In genomic region chr1:179955318-179955638, GRCh38 we compare ENCODE assay signal across 9 cellular contexts. TPM values are rescaled to one million over a fixed set of nuclear protein-coding genes. Genes with fewer than 3 reads are reported as not detected.
DNase-seq lines count a peak whose midpoint lies in the region; ATAC-seq, FAIRE-seq and TF ChIP-seq lines count a peak whose summit lies in the region.
"Had no signal": no experiment of that assay in that cellular context is flagged by ENCODE, and none has a peak within 500 bp of the region (broad histone marks: within the 10 kb centered on the region; RNA-seq: fewer than 3 reads in every experiment).

No MANE protein-coding gene starts in this region.

- peak overlapping the region; percentile 88 for H3K4me3 Mint-ChIP-seq in activated CD4-positive, alpha-beta T cell treated with anti-CD3 and anti-CD28 coated beads, Interleukin-2, amount 10 ng/mL, durations not matched to agents 24 days and 14 days
- peak overlapping the region; percentile 99 for H3K4me3 Mint-ChIP-seq in astrocyte (ENCODE audit: unreplicated experiment)

- H3K27ac Mint-ChIP-seq in activated CD4-positive, alpha-beta T cell treated with anti-CD3 and anti-CD28 coated beads, Interleukin-2, amount 10 ng/mL, durations not matched to agents 24 days and 14 days, result peak overlapping the region; percentile 88
- peak overlapping the region; percentile 91 for H3K27ac Mint-ChIP-seq in astrocyte (ENCODE audit: unreplicated experiment)

- H3K27me3 ChIP-seq in astrocyte (ENCODE audit: insufficient read depth, low read length) (no peaks in the 10 kb centered on the region), thoracic aorta (replicated peaks; ENCODE audit: insufficient read depth) (no peaks in the 10 kb centered on the region)

- H3K4me3 ChIP-seq in LNCaP clone FGC (ENCODE audit: low read depth, low read length) (peak overlapping the region; percentile 87), astrocyte (ENCODE audit: insufficient read depth, low read depth, low read length) (peak overlapping the region; percentile 80), thoracic aorta (peak overlapping the region; percentile 99)

- no peak for FAIRE-seq in astrocyte (lab: Jason Lieb, UNC)
- FAIRE-seq: endometrium had no signal

- no peaks in the 10 kb centered on the region for H3K9me3 Mint-ChIP-seq in activated CD4-positive, alpha-beta T cell treated with anti-CD3 and anti-CD28 coated beads, Interleukin-2, amount 10 ng/mL, durations not matched to agents 24 days and 14 days
- no peaks in the 10 kb centered on the region for H3K9me3 Mint-ChIP-seq in astrocyte (ENCODE audit: unreplicated experiment)

- peak overlapping the region; percentile 91 for H3K4me2 ChIP-seq in astrocyte (ENCODE audit: low read length)

- H3K4me1 ChIP-seq in astrocyte (ENCODE audit: insufficient read depth, low read length) (peaks cover 14% of the 10 kb centered on the region), thoracic aorta (ENCODE audit: control insufficient read depth in 1 of 2, low read depth in 2 of 2) (peaks cover 19 to 25% of the 10 kb centered on the region in 2 donors)

- H3K9ac ChIP-seq in astrocyte (ENCODE audit: low read length), result peak overlapping the region; percentile 93

- H3K79me2 ChIP-seq in astrocyte (ENCODE audit: insufficient read depth, low read length), result peaks cover 56% of the 10 kb centered on the region

- H4K20me1 ChIP-seq in astrocyte (ENCODE audit: insufficient read depth, low read length), result peaks cover 28% of the 10 kb centered on the region

- no peak for DNase-seq in activated CD4-positive, alpha-beta T cell treated with anti-CD3 and anti-CD28 coated beads, Interleukin-2, amount 10 ng/mL, durations not matched to agents 24 days and 14 days
- no peak for DNase-seq in activated CD4-positive, alpha-beta T cell treated with anti-CD3 and anti-CD28 coated beads, Interleukin-2, amount 50 U/mL, for 1 hour
- DNase-seq in LNCaP clone FGC (ENCODE audit: low read depth) (no peak), astrocyte (ENCODE audit: low read depth) (peak; percentile 8), left colon (no peak), thoracic aorta (ENCODE audit: low spot score) (no peak), erythroblast (lab: John Stamatoyannopoulos, UW) (no peak), NCI-H187 (lab: John Stamatoyannopoulos, UW) (no peak)

- peaks cover 35% of the 10 kb centered on the region for H3K4me1 Mint-ChIP-seq in activated CD4-positive, alpha-beta T cell treated with anti-CD3 and anti-CD28 coated beads, Interleukin-2, amount 10 ng/mL, durations not matched to agents 24 days and 14 days
- peaks cover 8% of the 10 kb centered on the region for H3K4me1 Mint-ChIP-seq in astrocyte (ENCODE audit: low read depth, unreplicated experiment)

- no peaks in the 10 kb centered on the region for H3K36me3 ChIP-seq in astrocyte (ENCODE audit: insufficient read depth, low read length)
- no peaks in the 10 kb centered on the region for H3K36me3 ChIP-seq in thoracic aorta

- H3K36me3 Mint-ChIP-seq in activated CD4-positive, alpha-beta T cell treated with anti-CD3 and anti-CD28 coated beads, Interleukin-2, amount 10 ng/mL, durations not matched to agents 24 days and 14 days (ENCODE audit: low read depth), result peaks cover 3% of the 10 kb centered on the region
- H3K36me3 Mint-ChIP-seq in astrocyte (ENCODE audit: low read depth, unreplicated experiment), result no peaks in the 10 kb centered on the region

- peak overlapping the region; percentile 88 for H2AFZ ChIP-seq in astrocyte (ENCODE audit: low read depth, low read length)

- H3K27ac ChIP-seq in astrocyte (ENCODE audit: low read depth, low read length), result peak overlapping the region; percentile 72
- peak overlapping the region; percentile 89 to 95 for H3K27ac ChIP-seq in thoracic aorta

- H3K9me3 ChIP-seq in astrocyte (ENCODE audit: insufficient read depth, low read depth, low read length), result no peaks in the 10 kb centered on the region
- H3K9me3 ChIP-seq in thoracic aorta, result no peaks in the 10 kb centered on the region

- ATAC-seq in left colon (peak; percentile 29), thoracic aorta (ENCODE audit: insufficient number of reproducible peaks, low FRiP score, low read depth) (no peak)

- TF ChIP-seq CTCF in LNCaP clone FGC (IDR thresholded peaks at IDR 0.05; ENCODE audit: control insufficient read depth, extremely low read depth, insufficient read depth) (no peak), astrocyte (IDR thresholded peaks at IDR 0.05; ENCODE audit: insufficient read depth, low read depth, low read length) (no peak), thoracic aorta (IDR thresholded peaks at IDR 0.05) (no peak)

- no peaks in the 10 kb centered on the region for H3K27me3 Mint-ChIP-seq in activated CD4-positive, alpha-beta T cell treated with anti-CD3 and anti-CD28 coated beads, Interleukin-2, amount 10 ng/mL, durations not matched to agents 24 days and 14 days
- H3K27me3 Mint-ChIP-seq in astrocyte (ENCODE audit: low read depth, unreplicated experiment), result no peaks in the 10 kb centered on the region

- intact Hi-C loops in activated CD4-positive, alpha-beta T cell treated with anti-CD3 and anti-CD28 coated beads, Interleukin-2, amount 10 ng/mL, durations not matched to agents 24 days and 14 days (cut with micrococcal nuclease), result no loop called here
- intact Hi-C loops in left colon (cut with DNase I, micrococcal nuclease), result no loop called here

- no peak for TF ChIP-seq POLR2A in erythroblast (IDR thresholded peaks at IDR 0.05; ENCODE audit: low read length)

RNA-seq across cellular contexts. Expression of gene CEP350, which starts 0.7 kb away (rescaled TPM):
- total RNA-seq in activated CD4-positive, alpha-beta T cell treated with anti-CD3 and anti-CD28 coated beads, Interleukin-2, amount 10 ng/mL, durations not matched to agents 24 days and 14 days, result 35.0 and 43.6 TPM in 2 replicates
- total RNA-seq in astrocyte (28.8 and 29.2 TPM in 2 replicates), left colon (10 to 100 TPM; 47.7 to 49.7 TPM), thoracic aorta (10 to 100 TPM; 51.1 to 73.8 TPM)
